In genomic region chr1:112643080-112643479, GRCh38 we compare ENCODE assay signal across 29 cellular contexts.
"Had no signal": no experiment of that assay in that cellular context is flagged by ENCODE, and none has a peak within 500 bp of the region (broad histone marks: within the 10 kb centered on the region; RNA-seq: fewer than 3 reads in every experiment).

No MANE protein-coding gene starts in this region.

- DNase-seq: activated CD4-positive, alpha-beta T cell treated with anti-CD3 and anti-CD28 coated beads for 1 hour; activated CD8-positive, alpha-beta memory T cell treated with anti-CD3 and anti-CD28 coated beads, Interleukin-2, amount 50 U/mL, for 4 hours; activated naive CD8-positive, alpha-beta T cell treated with anti-CD3 and anti-CD28 coated beads, Interleukin-2, amount 10 ng/mL, durations not matched to agents 7 days and 5 days; activated T-cell treated with anti-CD3 and anti-CD28 coated beads, Interleukin-2, amount 50 U/mL, for 4 hours; amniotic stem cell; caudate nucleus; cortex of kidney; effector memory CD8-positive, alpha-beta T cell; head of caudate nucleus; hippocampal formation; kidney; left colon; mammary epithelial cell; naive B cell; nucleus accumbens; posterior cingulate gyrus; right lobe of liver; stimulated activated CD4-positive, alpha-beta T cell treated with anti-CD3 and anti-CD28 coated beads, Interleukin-4, amount 100 ng/mL, for 24 hours; SW 1271; T1000; trophoblast cell had no signal

- H3K27me3 Mint-ChIP-seq: activated naive CD8-positive, alpha-beta T cell treated with anti-CD3 and anti-CD28 coated beads, Interleukin-2, amount 10 ng/mL, durations not matched to agents 7 days and 5 days; activated T-helper 17 cell treated with anti-CD3 and anti-CD28 coated beads, Interleukin-2, amount 50 U/mL, for 72 hours; effector memory CD8-positive, alpha-beta T cell; naive B cell; stimulated activated naive CD8-positive, alpha-beta T cell treated with anti-CD3 and anti-CD28 coated beads, Interleukin-15, Interleukin-2, amounts not matched to agents 100 ng/mL and 50 ng/mL, for 24 hours had no signal

- H3K4me1 ChIP-seq: right lobe of liver had no signal

- FAIRE-seq: astrocyte, kidney, urothelium cell line had no signal

- H3K4me3 ChIP-seq: right lobe of liver, thoracic aorta had no signal

- H3K27ac Mint-ChIP-seq: activated naive CD8-positive, alpha-beta T cell treated with anti-CD3 and anti-CD28 coated beads, Interleukin-2, amount 10 ng/mL, durations not matched to agents 7 days and 5 days; activated T-helper 17 cell treated with anti-CD3 and anti-CD28 coated beads, Interleukin-2, amount 50 U/mL, for 72 hours; stimulated activated effector memory CD8-positive, alpha-beta T cell treated with anti-CD3 and anti-CD28 coated beads, Interleukin-12 subunit alpha, Interleukin-12 subunit beta, amount 100 ng/mL, for 72 hours; T-helper 1 cell treated with Interleukin-12 subunit alpha and Interleukin-12 subunit beta and Interleukin-4 antibody, amounts not matched to agents 30 μg/mL and 1 μg/mL, for 36 hours had no signal

- ATAC-seq: activated T-cell treated with anti-CD3 and anti-CD28 coated beads, Interleukin-2, amount 50 U/mL, for 4 hours; activated T-helper 17 cell treated with anti-CD3 and anti-CD28 coated beads, Interleukin-2, amount 50 U/mL, for 72 hours; effector memory CD8-positive, alpha-beta T cell; left colon; right lobe of liver; stimulated activated effector memory CD8-positive, alpha-beta T cell treated with anti-CD3 and anti-CD28 coated beads, Interleukin-12 subunit alpha, Interleukin-12 subunit beta, amount 100 ng/mL, for 72 hours had no signal

- H3K9me3 Mint-ChIP-seq: activated naive CD8-positive, alpha-beta T cell treated with anti-CD3 and anti-CD28 coated beads, Interleukin-2, amount 10 ng/mL, durations not matched to agents 7 days and 5 days; activated T-cell treated with anti-CD3 and anti-CD28 coated beads, Interleukin-2, amount 50 U/mL, for 4 hours; activated T-helper 17 cell treated with anti-CD3 and anti-CD28 coated beads, Interleukin-2, amount 50 U/mL, for 72 hours; effector memory CD8-positive, alpha-beta T cell; naive B cell; neural crest cell; stimulated activated effector memory CD8-positive, alpha-beta T cell treated with anti-CD3 and anti-CD28 coated beads, Interleukin-12 subunit alpha, Interleukin-12 subunit beta, amount 100 ng/mL, for 72 hours; stimulated activated naive CD8-positive, alpha-beta T cell treated with anti-CD3 and anti-CD28 coated beads, Interleukin-15, Interleukin-2, amounts not matched to agents 100 ng/mL and 50 ng/mL, for 24 hours; T-helper 1 cell treated with Interleukin-12 subunit alpha and Interleukin-12 subunit beta and Interleukin-4 antibody, amounts not matched to agents 30 μg/mL and 1 μg/mL, for 36 hours had no signal

- H3K4me3 Mint-ChIP-seq: activated naive CD8-positive, alpha-beta T cell treated with anti-CD3 and anti-CD28 coated beads, Interleukin-2, amount 10 ng/mL, durations not matched to agents 7 days and 5 days; activated T-cell treated with anti-CD3 and anti-CD28 coated beads, Interleukin-2, amount 50 U/mL, for 4 hours; activated T-helper 17 cell treated with anti-CD3 and anti-CD28 coated beads, Interleukin-2, amount 50 U/mL, for 72 hours; effector memory CD8-positive, alpha-beta T cell; naive B cell; neural crest cell; stimulated activated effector memory CD8-positive, alpha-beta T cell treated with anti-CD3 and anti-CD28 coated beads, Interleukin-12 subunit alpha, Interleukin-12 subunit beta, amount 100 ng/mL, for 72 hours; stimulated activated naive CD8-positive, alpha-beta T cell treated with anti-CD3 and anti-CD28 coated beads, Interleukin-15, Interleukin-2, amounts not matched to agents 100 ng/mL and 50 ng/mL, for 24 hours; T-helper 1 cell treated with Interleukin-12 subunit alpha and Interleukin-12 subunit beta and Interleukin-4 antibody, amounts not matched to agents 30 μg/mL and 1 μg/mL, for 36 hours had no signal

- H3K9me3 ChIP-seq: right lobe of liver, thoracic aorta had no signal

- H3K27me3 ChIP-seq: right lobe of liver had no signal

- H3K36me3 ChIP-seq: thoracic aorta had no signal

- H3K27ac ChIP-seq: right lobe of liver, thoracic aorta had no signal
